28 cellular contexts compared by ENCODE assay signal in genomic region chrX:98398542-98398941, GRCh38.
DNase-seq lines count a peak whose midpoint lies in the region; ATAC-seq, FAIRE-seq and TF ChIP-seq lines count a peak whose summit lies in the region.
"Had no signal": no experiment of that assay in that cellular context is flagged by ENCODE, and none has a peak within 500 bp of the region (broad histone marks: within the 10 kb centered on the region; RNA-seq: fewer than 3 reads in every experiment).

No MANE protein-coding gene starts in this region.

- TF ChIP-seq POLR2A in upper lobe of left lung (IDR thresholded peaks at IDR 0.05) = no peak

- peaks cover 4% of the 10 kb centered on the region; the same call in 1 of the 2 replicates for H3F3A ChIP-seq in MM.1S (ENCODE audit: insufficient read depth, low read length)

- no peak for TF ChIP-seq EP300 in upper lobe of left lung (IDR thresholded peaks at IDR 0.05)

- H3K27me3 ChIP-seq in MM.1S (replicated peaks; ENCODE audit: insufficient read depth, low read length) (no peaks in the 10 kb centered on the region), bronchial epithelial cell (ENCODE audit: control insufficient read depth, insufficient read depth, low read length) (no peaks in the 10 kb centered on the region), upper lobe of left lung (no peaks in the 10 kb centered on the region)
- H3K27me3 ChIP-seq: MG63, ovary, upper lobe of right lung had no signal

- H3K36me3 ChIP-seq in MM.1S (replicated peaks; ENCODE audit: insufficient read depth, low read length) (no peaks in the 10 kb centered on the region), OCI-LY7 (ENCODE audit: insufficient read depth, low read length) (no peaks in the 10 kb centered on the region), bronchial epithelial cell (ENCODE audit: control insufficient read depth, insufficient read depth, low read length) (no peaks in the 10 kb centered on the region), upper lobe of left lung (no peaks in the 10 kb centered on the region)
- H3K36me3 ChIP-seq: left ventricle myocardium inferior, MG63, ovary, upper lobe of right lung had no signal

- no peaks in the 10 kb centered on the region for H4K20me1 ChIP-seq in MM.1S (ENCODE audit: insufficient read depth, low read length)
- no peaks in the 10 kb centered on the region for H4K20me1 ChIP-seq in OCI-LY7 (ENCODE audit: insufficient read depth, low read length)

- H3K4me3 ChIP-seq in MM.1S (ENCODE audit: low read length) (no peak overlapping the region), OCI-LY7 (ENCODE audit: low read depth, low read length, poor library complexity, severe bottlenecking) (no peak overlapping the region), bronchial epithelial cell (ENCODE audit: low read depth, low read length) (no peak overlapping the region), upper lobe of left lung (no peak overlapping the region)
- H3K4me3 ChIP-seq: GM23248, K562, left ventricle myocardium inferior, MG63, ovary, upper lobe of right lung had no signal

- no peaks in the 10 kb centered on the region for H3K9me2 ChIP-seq in MM.1S (replicated peaks; ENCODE audit: insufficient read depth, low read length)
- H3K9me2 ChIP-seq in OCI-LY7 (ENCODE audit: insufficient read depth, low read length) = no peaks in the 10 kb centered on the region

- CTCF ChIA-PET in OCI-LY7 (lab: Charles Lee; ENCODE audit: unreplicated experiment) = no interaction called here

- H3K4me2 ChIP-seq in MM.1S (ENCODE audit: low read depth, low read length) = no peak overlapping the region; the same call in 1 of the 2 replicates
- H3K4me2 ChIP-seq in OCI-LY7 (ENCODE audit: low read length) = no peak overlapping the region

- WGBS in upper lobe of left lung, 2 donors = 25 to 29% methylated on average over 1 of the region's 1 CpG

- no TSS peak for BruUV-seq in OCI-LY7 (replicated peaks; lab: Mats Ljungman, UMichigan)

- H3K79me2 ChIP-seq in MM.1S (ENCODE audit: low read length) (no peaks in the 10 kb centered on the region), OCI-LY7 (ENCODE audit: insufficient read depth, low read depth, low read length) (no peaks in the 10 kb centered on the region)

- intact Hi-C loops in OCI-LY7 (cut with micrococcal nuclease; ENCODE audit: unreplicated experiment) = no loop called here

- H3K9ac ChIP-seq in MM.1S (ENCODE audit: low read length) = no peak overlapping the region
- H3K9ac ChIP-seq: GM23248 had no signal

- H3K4me1 ChIP-seq in MM.1S (ENCODE audit: low read length) = no peaks in the 10 kb centered on the region
- no peaks in the 10 kb centered on the region for H3K4me1 ChIP-seq in OCI-LY7 (ENCODE audit: insufficient read depth, low read length, poor library complexity, severe bottlenecking)
- no peaks in the 10 kb centered on the region for H3K4me1 ChIP-seq in upper lobe of left lung
- H3K4me1 ChIP-seq: left ventricle myocardium inferior, upper lobe of right lung had no signal

- ATAC-seq in upper lobe of left lung (ENCODE audit: low FRiP score in 2 of 2) (no peak), HG03097 (IDR thresholded peaks at IDR 0.05; ENCODE audit: low FRiP score, unreplicated experiment) (no peak)
- ATAC-seq: K562; stimulated activated memory B cell treated with anti-CD40 and anti-IgM and Interleukin-4, amounts not matched to agents 10 μg/mL and 1 μg/mL and 100 μg/mL, for 72 hours; upper lobe of right lung had no signal

- TF ChIP-seq CTCF in MM.1S (IDR thresholded peaks at IDR 0.05; ENCODE audit: low read length) = no peak
- no peak for TF ChIP-seq CTCF in OCI-LY7 (conservative IDR thresholded peaks at IDR 0.05; ENCODE audit: low read length)
- no peak for TF ChIP-seq CTCF in bronchial epithelial cell (IDR thresholded peaks at IDR 0.05; ENCODE audit: insufficient read depth, low read length, severe bottlenecking)
- no peak for TF ChIP-seq CTCF in upper lobe of left lung (IDR thresholded peaks at IDR 0.05)

- H2AFZ ChIP-seq in MM.1S (ENCODE audit: low read length) (peak overlapping the region; percentile 26), OCI-LY7 (ENCODE audit: low read length) (0 out of 2 replicates have a peak overlapping the region, but pooled peaks have one; percentile 31)
- H2AFZ ChIP-seq: GM23248 had no signal

- DNase-seq in MM.1S (peak; percentile 66), OCI-LY7 (ENCODE audit: low spot score) (peak; percentile 1), bronchial epithelial cell (ENCODE audit: low read depth) (peak; percentile 8), upper lobe of left lung (no peak), Ammon's horn (ENCODE audit: low spot score) (no peak)
- DNase-seq in NK-92 treated with Interleukin-12 subunit alpha and Interleukin-12 subunit beta, amount 100 ng/mL, for 24 hours (lab: John Stamatoyannopoulos, UW) = no peak
- DNase-seq: activated B cell treated with CpG ODN at 0.5 μM for 24 hours; activated CD4-positive, alpha-beta T cell treated with anti-CD3 and anti-CD28 coated beads, Interleukin-2, amount 10 ng/mL, durations not matched to agents 7 days and 5 days; activated gamma-delta T cell; activated T-cell treated with anti-CD3 and anti-CD28 coated beads, Interleukin-2, amount 50 U/mL, for 24 hours; central memory CD4-positive, alpha-beta T cell; cortex of kidney; DND-41; GM23248; left ventricle myocardium inferior; mesenchymal stem cell; MG63; NCI-H146; NCI-H446 treated with DMSO at 0.1 percent for 48 hours; ovary; SHP77 treated with DMSO at 0.1 percent for 48 hours; SW 1271; upper lobe of right lung had no signal

- POLR2A ChIA-PET in OCI-LY7 (lab: Charles Lee) = no interaction called here

- H3K27ac ChIP-seq in MM.1S (ENCODE audit: low read length) (peak overlapping the region; percentile 54; the same call in 1 of the 2 replicates), OCI-LY7 (ENCODE audit: low read depth, low read length, poor library complexity, severe bottlenecking) (no peak overlapping the region), upper lobe of left lung (no peak overlapping the region)
- H3K27ac ChIP-seq: C4-2B, GM23248, left ventricle myocardium inferior, ovary, upper lobe of right lung had no signal

- H3K9me3 ChIP-seq in MM.1S (replicated peaks; ENCODE audit: insufficient read depth, low read length) = no peaks in the 10 kb centered on the region
- H3K9me3 ChIP-seq in OCI-LY7 (ENCODE audit: low read length) = no peaks in the 10 kb centered on the region
- H3K9me3 ChIP-seq in upper lobe of left lung = no peaks in the 10 kb centered on the region
- H3K9me3 ChIP-seq: left ventricle myocardium inferior, MG63, ovary, upper lobe of right lung had no signal

- no peak for FAIRE-seq in bronchial epithelial cell (lab: Jason Lieb, UNC)
- FAIRE-seq: K562, keratinocyte had no signal

Comparison
In these comparisons a context has a peak if more than half of its experiments do, and no peak if none do; other contexts are left out.
1. DNase-seq: peak in MM.1S (single experiment), OCI-LY7 (single experiment) and bronchial epithelial cell (single experiment); none in NK-92 treated with Interleukin-12 subunit alpha and Interleukin-12 subunit beta, amount 100 ng/mL, for 24 hours (single experiment), upper lobe of left lung (0 of 2) and Ammon's horn (single experiment).